15 cellular contexts compared by ENCODE assay signal in genomic region chr9:106869028-106869427, GRCh38. TPM values are rescaled to one million over a fixed set of nuclear protein-coding genes. Genes with fewer than 3 reads are reported as not detected.
DNase-seq lines count a peak whose midpoint lies in the region; ATAC-seq and TF ChIP-seq lines count a peak whose summit lies in the region.
"Had no signal": no experiment of that assay in that cellular context is flagged by ENCODE, and none has a peak within 500 bp of the region (broad histone marks: within the 10 kb centered on the region; RNA-seq: fewer than 3 reads in every experiment).

No MANE protein-coding gene starts in this region.

- H3K27ac Mint-ChIP-seq in neural crest cell (ENCODE audit: unreplicated experiment) = no peak overlapping the region
- H3K27ac Mint-ChIP-seq: activated CD8-positive, alpha-beta memory T cell treated with anti-CD3 and anti-CD28 coated beads, Interleukin-2, amount 10 ng/mL, durations not matched to agents 7 days and 5 days; activated naive CD8-positive, alpha-beta T cell; CD4-positive, alpha-beta T cell had no signal

- TF ChIP-seq CTCF in VCaP (conservative IDR thresholded peaks at IDR 0.05) (no peak), foreskin keratinocyte (conservative IDR thresholded peaks at IDR 0.05) (no peak), neural crest cell (conservative IDR thresholded peaks at IDR 0.05) (no peak), mucosa of descending colon (IDR thresholded peaks at IDR 0.05) (no peak)

- peaks cover 80% of the 10 kb centered on the region for H3K4me1 Mint-ChIP-seq in neural crest cell

- peaks cover 39% of the 10 kb centered on the region for H3K4me1 ChIP-seq in foreskin keratinocyte
- H3K4me1 ChIP-seq in mucosa of descending colon (ENCODE audit: low read depth) = peaks cover 15% of the 10 kb centered on the region

- intact Hi-C loops in mucosa of descending colon (cut with DNase I, micrococcal nuclease) = no loop called here

- ATAC-seq in foreskin keratinocyte (no peak), mucosa of descending colon (no peak), HG02623 (IDR thresholded peaks at IDR 0.05; ENCODE audit: unreplicated experiment) (no peak)
- ATAC-seq: activated CD8-positive, alpha-beta memory T cell treated with anti-CD3 and anti-CD28 coated beads, Interleukin-2, amount 10 ng/mL, durations not matched to agents 7 days and 5 days; Panc1 had no signal

- H3K36me3 Mint-ChIP-seq in neural crest cell (ENCODE audit: low read depth) = peaks cover 34% of the 10 kb centered on the region
- H3K36me3 Mint-ChIP-seq: activated CD8-positive, alpha-beta memory T cell treated with anti-CD3 and anti-CD28 coated beads, Interleukin-2, amount 10 ng/mL, durations not matched to agents 7 days and 5 days; activated naive CD8-positive, alpha-beta T cell had no signal

- H3K9me3 Mint-ChIP-seq in neural crest cell = no peaks in the 10 kb centered on the region
- H3K9me3 Mint-ChIP-seq: CD4-positive, alpha-beta T cell had no signal

- peak overlapping the region; percentile 16 for H3K4me3 Mint-ChIP-seq in neural crest cell
- H3K4me3 Mint-ChIP-seq: activated CD8-positive, alpha-beta memory T cell treated with anti-CD3 and anti-CD28 coated beads, Interleukin-2, amount 10 ng/mL, durations not matched to agents 7 days and 5 days; activated naive CD8-positive, alpha-beta T cell; CD4-positive, alpha-beta T cell had no signal

- H3K27ac ChIP-seq in VCaP (peak overlapping the region; percentile 57), foreskin keratinocyte (peak overlapping the region; percentile 11), temporal lobe (ENCODE audit: low read depth, low read length) (peak overlapping the region; percentile 52)
- H3K27ac ChIP-seq: HL-60 had no signal

- H3K36me3 ChIP-seq in mucosa of descending colon (ENCODE audit: low read depth) = no peaks in the 10 kb centered on the region

- DNase-seq in foreskin keratinocyte = no peak
- DNase-seq in neural crest cell (ENCODE audit: low read depth, low spot score) = no peak
- DNase-seq in mucosa of descending colon = no peak
- DNase-seq in activated CD4-positive, alpha-beta T cell treated with anti-CD3 and anti-CD28 coated beads, Interleukin-2, amount 50 U/mL, for 4 hours = no peak
- DNase-seq in activated CD4-positive, CD25-positive, alpha-beta regulatory T cell (lab: John Stamatoyannopoulos, UW) = no peak
- DNase-seq: activated CD8-positive, alpha-beta memory T cell treated with anti-CD3 and anti-CD28 coated beads, Interleukin-2, amount 10 ng/mL, durations not matched to agents 7 days and 5 days; CD4-positive, alpha-beta T cell; NCI-H446; T1000 had no signal

- peaks cover 2% of the 10 kb centered on the region for H3K27me3 Mint-ChIP-seq in neural crest cell (ENCODE audit: low read depth)

- H3K9me3 ChIP-seq in mucosa of descending colon = no peaks in the 10 kb centered on the region

- no peaks in the 10 kb centered on the region for H3K27me3 ChIP-seq in foreskin keratinocyte

- H3K4me3 ChIP-seq in mucosa of descending colon = no peak overlapping the region

RNA-seq across cellular contexts. Expression of gene ZNF462, which starts 6.1 kb away (rescaled TPM):
- total RNA-seq in foreskin keratinocyte = 19.6 and 22.4 TPM in 2 replicates
- 1.6 and 1.7 TPM in 2 replicates for polyA plus RNA-seq in foreskin keratinocyte
- 195 and 199 TPM in 2 replicates for total RNA-seq in neural crest cell
- total RNA-seq in temporal lobe = 78.7 TPM
- 10 to 100 TPM; 34.8 to 54.7 (median 48.7) TPM for total RNA-seq in mucosa of descending colon
